Comparison of ENCODE assay signal across 9 cellular contexts in the genomic region with DNA sequence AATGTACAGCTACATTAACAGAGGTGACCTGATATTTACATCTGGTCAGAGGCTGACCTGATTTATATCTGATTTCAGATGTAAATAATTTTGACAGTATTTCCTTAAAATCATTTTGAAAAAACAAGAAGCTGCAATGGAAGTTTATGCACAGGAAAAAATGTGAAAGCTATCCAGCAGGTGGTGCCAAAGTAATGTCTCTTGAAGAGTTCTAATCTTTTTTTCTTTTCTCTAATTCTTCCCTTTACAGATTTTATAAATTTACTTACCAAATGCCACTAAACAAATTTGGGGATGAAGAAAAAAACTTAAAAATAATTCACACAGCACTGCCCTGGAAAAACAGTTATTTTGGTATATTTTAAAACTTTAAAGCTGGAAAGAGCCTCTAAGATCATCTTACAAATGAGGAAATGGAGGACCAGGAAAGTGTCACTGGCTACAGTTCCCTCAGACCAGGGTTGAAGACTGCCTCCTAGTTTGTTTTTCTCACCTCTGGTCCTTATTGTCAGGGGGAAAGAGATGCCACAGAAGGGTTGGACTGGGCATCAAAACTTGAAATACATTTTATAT. TPM values are rescaled to one million over a fixed set of nuclear protein-coding genes. Genes with fewer than 3 reads are reported as not detected.
DNase-seq lines count a peak whose midpoint lies in the region; ATAC-seq, FAIRE-seq and TF ChIP-seq lines count a peak whose summit lies in the region.
"Had no signal": no experiment of that assay in that cellular context is flagged by ENCODE, and none has a peak within 500 bp of the region (broad histone marks: within the 10 kb centered on the region; RNA-seq: fewer than 3 reads in every experiment).

No MANE protein-coding gene starts in this region.

- FAIRE-seq in astrocyte (lab: Jason Lieb, UNC) = peak; percentile 80
- FAIRE-seq in H54 (lab: Jason Lieb, UNC) = no peak

- H3K9me3 ChIP-seq in astrocyte (ENCODE audit: insufficient read depth, low read depth, low read length) = no peaks in the 10 kb centered on the region
- H3K9me3 ChIP-seq in thoracic aorta = no peaks in the 10 kb centered on the region
- H3K9me3 ChIP-seq: neutrophil had no signal

- H3K9ac ChIP-seq in astrocyte (ENCODE audit: low read length) = no peak overlapping the region

- H3K36me3 ChIP-seq in astrocyte (ENCODE audit: insufficient read depth, low read length) (peaks cover 8% of the 10 kb centered on the region), thoracic aorta (peaks cover 2% of the 10 kb centered on the region)

- TF ChIP-seq CTCF in GM20000 (IDR thresholded peaks at IDR 0.05; ENCODE audit: extremely low read depth, missing control alignments) (peak; percentile 36), astrocyte (IDR thresholded peaks at IDR 0.05; ENCODE audit: insufficient read depth, low read depth, low read length) (peak; percentile 67), thoracic aorta (IDR thresholded peaks at IDR 0.05) (peak; percentile 52), omental fat pad (IDR thresholded peaks at IDR 0.05) (no peak)

- peaks cover 11% of the 10 kb centered on the region for H4K20me1 ChIP-seq in astrocyte (ENCODE audit: insufficient read depth, low read length)

- no peak overlapping the region for H3K4me3 Mint-ChIP-seq in astrocyte (ENCODE audit: unreplicated experiment)

- TF ChIP-seq POLR2A in H54 (IDR thresholded peaks at IDR 0.05; ENCODE audit: low read depth, low read length) = no peak

- peaks cover 23% of the 10 kb centered on the region for H3K36me3 Mint-ChIP-seq in astrocyte (ENCODE audit: low read depth, unreplicated experiment)

- H3K27ac ChIP-seq in astrocyte (ENCODE audit: low read depth, low read length) = no peak overlapping the region
- H3K27ac ChIP-seq in thoracic aorta = no peak overlapping the region
- H3K27ac ChIP-seq: neutrophil had no signal

- H3K79me2 ChIP-seq in astrocyte (ENCODE audit: insufficient read depth, low read length) = no peaks in the 10 kb centered on the region

- H3K4me2 ChIP-seq in astrocyte (ENCODE audit: low read length) = no peak overlapping the region

- H3K27me3 ChIP-seq in astrocyte (ENCODE audit: insufficient read depth, low read length) (no peaks in the 10 kb centered on the region), thoracic aorta (replicated peaks; ENCODE audit: insufficient read depth) (no peaks in the 10 kb centered on the region)
- H3K27me3 ChIP-seq: neutrophil had no signal

- no peak overlapping the region for H3K27ac Mint-ChIP-seq in astrocyte (ENCODE audit: unreplicated experiment)

- no peaks in the 10 kb centered on the region for H3K4me1 ChIP-seq in astrocyte (ENCODE audit: insufficient read depth, low read length)
- H3K4me1 ChIP-seq in thoracic aorta (ENCODE audit: control insufficient read depth in 1 of 2, low read depth in 2 of 2) = no peaks in the 10 kb centered on the region

- no peaks in the 10 kb centered on the region for H3K4me1 Mint-ChIP-seq in astrocyte (ENCODE audit: low read depth, unreplicated experiment)

- no peak overlapping the region for H2AFZ ChIP-seq in astrocyte (ENCODE audit: low read depth, low read length)

- H3K9me3 Mint-ChIP-seq in astrocyte (ENCODE audit: unreplicated experiment) = peaks cover 5% of the 10 kb centered on the region

- no peaks in the 10 kb centered on the region for H3K27me3 Mint-ChIP-seq in astrocyte (ENCODE audit: low read depth, unreplicated experiment)

- no peak for ATAC-seq in thoracic aorta (ENCODE audit: insufficient number of reproducible peaks, low FRiP score, low read depth)
- ATAC-seq in omental fat pad (ENCODE audit: low FRiP score) = no peak

- peak; percentile 71 for DNase-seq in CD1c-positive myeloid dendritic cell (ENCODE audit: extremely low spot score)
- peak; percentile 19 for DNase-seq in GM20000 (ENCODE audit: low spot score)
- DNase-seq in NOMO-1 treated with DMSO at 0.1 percent for 48 hours (lab: John Stamatoyannopoulos, UW; ENCODE audit: unreplicated experiment) = peak; percentile 41
- peak; percentile 16 for DNase-seq in astrocyte (ENCODE audit: low read depth)
- peak; percentile 56 for DNase-seq in kidney tubule cell (ENCODE audit: low spot score)
- DNase-seq in thoracic aorta (ENCODE audit: low spot score) = no peak
- DNase-seq in H54 (ENCODE audit: insufficient read length, low spot score) = no peak
- DNase-seq in omental fat pad (ENCODE audit: low spot score) = no peak

- H3K4me3 ChIP-seq in astrocyte (ENCODE audit: insufficient read depth, low read depth, low read length) (no peak overlapping the region), thoracic aorta (no peak overlapping the region)

RNA-seq across cellular contexts. Expression of a gene that starts 16.4 kb away (rescaled TPM):
- total RNA-seq in astrocyte (not detected in 2 replicates), thoracic aorta (10 to 100 TPM in 1 of 2 donors, 1 to 10 TPM in 1; 5.1 to 15.6 TPM), omental fat pad (1 to 10 TPM in 3 of 4 donors, under 1 TPM in 1; 0.44 to 9.5 (median 7.2) TPM)

Comparison
In these comparisons a context has a peak if more than half of its experiments do, and no peak if none do; other contexts are left out.
1. DNase-seq: peak in CD1c-positive myeloid dendritic cell (single experiment), GM20000 (single experiment), NOMO-1 treated with DMSO at 0.1 percent for 48 hours (single experiment), astrocyte (single experiment) and kidney tubule cell (single experiment); none in thoracic aorta (single experiment), H54 (single experiment) and omental fat pad (single experiment).
2. CTCF ChIP-seq: peak in GM20000 (single experiment), astrocyte (single experiment) and thoracic aorta (single experiment); none in omental fat pad (0 of 3).